In the genomic region with DNA sequence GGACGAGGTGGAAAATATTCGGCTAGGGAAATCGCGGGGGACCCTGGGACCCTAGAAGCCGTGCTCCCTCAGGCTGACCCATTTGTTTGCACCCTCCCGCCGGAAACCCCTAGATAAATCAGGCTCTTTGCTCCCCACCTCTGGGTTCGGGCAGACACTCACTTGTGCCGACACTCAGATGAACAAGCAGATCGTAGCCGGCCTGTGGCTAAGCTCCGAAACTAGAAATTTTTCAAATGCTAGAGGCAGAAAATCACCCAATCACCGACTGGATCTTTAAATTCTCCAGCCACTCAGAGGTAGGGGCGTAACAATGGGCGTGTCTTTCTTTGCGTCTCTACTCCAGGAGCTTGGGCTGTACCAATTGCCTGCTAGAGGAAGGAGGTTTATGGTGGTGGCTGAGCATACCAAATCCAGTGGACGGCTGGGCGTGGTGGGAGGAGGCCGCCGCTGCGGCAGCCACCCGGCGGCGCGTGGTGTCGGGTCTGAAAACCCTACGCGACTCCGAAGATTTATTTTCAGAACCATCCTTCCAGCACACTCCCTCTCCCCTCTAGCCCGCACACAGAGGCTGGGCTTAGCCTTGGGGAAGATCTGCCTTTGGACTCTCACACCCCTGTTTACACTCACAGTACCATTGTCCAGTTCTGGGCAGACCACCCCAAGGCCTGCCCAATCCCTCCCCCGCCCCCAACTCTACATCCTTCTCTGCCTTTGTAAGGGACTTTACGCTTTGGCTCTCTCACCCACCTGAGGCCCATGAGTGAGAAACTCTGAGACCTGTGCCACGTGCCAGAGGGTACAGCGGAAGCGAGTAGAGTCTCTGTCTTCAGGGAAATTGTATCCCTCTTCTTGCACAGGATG, we compare ENCODE assay signal across 1 cellular context.
TF ChIP-seq lines count a peak whose summit lies in the region.

Gene PIF1, minus strand, starts transcription at position 217 of the 864 bp plus-strand sequence. CDS start 1,312 bp downstream, outside the sequence.

TF ChIP-seq in HepG2, 621 proteins besides CTCF, POLR2A, EP300 and RAD21 (continued from another document and continues in another):
- TF ChIP-seq TAF15 (IDR thresholded peaks at IDR 0.05; ENCODE audit: low read depth, low read length, poor library complexity, severe bottlenecking) (no peak), ZNF850 (CRISPR knock-in tag; conservative IDR thresholded peaks at IDR 0.05) (no peak), ZNF468 (CRISPR knock-in tag; IDR thresholded peaks at IDR 0.05) (no peak), EEA1 (CRISPR knock-in tag; IDR thresholded peaks at IDR 0.05; ENCODE audit: borderline replicate concordance) (no peak; the same call in 1 of the 2 replicates), TBX3 (IDR thresholded peaks at IDR 0.05; ENCODE audit: borderline replicate concordance) (no peak), ELF3 (CRISPR knock-in tag; IDR thresholded peaks at IDR 0.05) (peak; percentile 16; the same call in 1 of the 2 replicates), BRD4 (CRISPR knock-in tag; IDR thresholded peaks at IDR 0.05) (0 out of 2 replicates have a peak, but pooled peaks have one; percentile 17), MTA1 (CRISPR knock-in tag; IDR thresholded peaks at IDR 0.05; ENCODE audit: borderline replicate concordance) (no peak; the same call in 1 of the 2 replicates), KDM5B (CRISPR knock-in tag; IDR thresholded peaks at IDR 0.05; ENCODE audit: borderline replicate concordance) (peak; percentile 50; the same call in 1 of the 2 replicates), ERF (CRISPR knock-in tag; IDR thresholded peaks at IDR 0.05) (peak; percentile 66; the same call in 1 of the 2 replicates), ZNF207 (IDR thresholded peaks at IDR 0.05; ENCODE audit: borderline replicate concordance) (no peak), PHB2 (IDR thresholded peaks at IDR 0.05; ENCODE audit: partially characterized antibody) (no peak), ZNF256 (CRISPR knock-in tag; conservative IDR thresholded peaks at IDR 0.05) (no peak), ZNF687 (CRISPR knock-in tag; IDR thresholded peaks at IDR 0.05) (peak; percentile 93), DR1 (CRISPR knock-in tag; IDR thresholded peaks at IDR 0.05) (no peak), RFXANK (CRISPR knock-in tag; IDR thresholded peaks at IDR 0.05) (no peak), ZNF329 (CRISPR knock-in tag; IDR thresholded peaks at IDR 0.05; ENCODE audit: low read depth) (no peak), PPARG (CRISPR knock-in tag; conservative IDR thresholded peaks at IDR 0.05) (0 out of 2 replicates have a peak, but pooled peaks have one; percentile 7), EED (CRISPR knock-in tag; IDR thresholded peaks at IDR 0.05) (no peak), CSRNP2 (CRISPR knock-in tag; conservative IDR thresholded peaks at IDR 0.05; ENCODE audit: low read depth) (no peak), PRDM4 (CRISPR knock-in tag; IDR thresholded peaks at IDR 0.05; ENCODE audit: borderline replicate concordance) (no peak), AHR (CRISPR knock-in tag; IDR thresholded peaks at IDR 0.05) (peak; percentile 55; the same call in 1 of the 2 replicates), CAMTA2 (CRISPR knock-in tag; IDR thresholded peaks at IDR 0.05; ENCODE audit: borderline replicate concordance) (no peak), SMAD9 (CRISPR knock-in tag; IDR thresholded peaks at IDR 0.05) (no peak), CHCHD3 (CRISPR knock-in tag; IDR thresholded peaks at IDR 0.05) (no peak), ZXDC (CRISPR knock-in tag; IDR thresholded peaks at IDR 0.05) (no peak), GATAD2A (CRISPR knock-in tag; IDR thresholded peaks at IDR 0.05) (peak; percentile 34; the same call in 1 of the 2 replicates), NCOA5 (CRISPR knock-in tag; IDR thresholded peaks at IDR 0.05) (no peak), NFE2 (CRISPR knock-in tag; IDR thresholded peaks at IDR 0.05) (no peak), YY1 (IDR thresholded peaks at IDR 0.05; ENCODE audit: insufficient read depth, insufficient replicate concordance, low read depth, low read length) (no peak), NFKBIZ (CRISPR knock-in tag; IDR thresholded peaks at IDR 0.05) (no peak), MYC (CRISPR knock-in tag; IDR thresholded peaks at IDR 0.05; ENCODE audit: borderline replicate concordance) (peak; percentile 90), ZFP41 (CRISPR knock-in tag; IDR thresholded peaks at IDR 0.05; ENCODE audit: borderline replicate concordance) (no peak), ZZZ3 (CRISPR knock-in tag; IDR thresholded peaks at IDR 0.05; ENCODE audit: borderline replicate concordance) (no peak; the same call in 1 of the 2 replicates), ZSCAN12 (CRISPR knock-in tag; IDR thresholded peaks at IDR 0.05) (no peak), SRSF1 (optimal IDR thresholded peaks at IDR 0.05; ENCODE audit: low read depth, low read length) (no peak), ZMYM3 (CRISPR knock-in tag; IDR thresholded peaks at IDR 0.05) (no peak), ZNF678 (CRISPR knock-in tag; IDR thresholded peaks at IDR 0.05) (no peak), ZNF552 (CRISPR knock-in tag; IDR thresholded peaks at IDR 0.05; ENCODE audit: borderline replicate concordance) (no peak), THRA (CRISPR knock-in tag; IDR thresholded peaks at IDR 0.05; ENCODE audit: borderline replicate concordance) (no peak), ZNF280B (CRISPR knock-in tag; IDR thresholded peaks at IDR 0.05; ENCODE audit: borderline replicate concordance) (0 out of 2 replicates have a peak, but pooled peaks have one; percentile 24)
- TF ChIP-seq, protein P1, sequence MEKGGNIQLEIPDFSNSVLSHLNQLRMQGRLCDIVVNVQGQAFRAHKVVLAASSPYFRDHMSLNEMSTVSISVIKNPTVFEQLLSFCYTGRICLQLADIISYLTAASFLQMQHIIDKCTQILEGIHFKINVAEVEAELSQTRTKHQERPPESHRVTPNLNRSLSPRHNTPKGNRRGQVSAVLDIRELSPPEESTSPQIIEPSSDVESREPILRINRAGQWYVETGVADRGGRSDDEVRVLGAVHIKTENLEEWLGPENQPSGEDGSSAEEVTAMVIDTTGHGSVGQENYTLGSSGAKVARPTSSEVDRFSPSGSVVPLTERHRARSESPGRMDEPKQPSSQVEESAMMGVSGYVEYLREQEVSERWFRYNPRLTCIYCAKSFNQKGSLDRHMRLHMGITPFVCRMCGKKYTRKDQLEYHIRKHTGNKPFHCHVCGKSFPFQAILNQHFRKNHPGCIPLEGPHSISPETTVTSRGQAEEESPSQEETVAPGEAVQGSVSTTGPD (CRISPR knock-in tag; IDR thresholded peaks at IDR 0.05), result peak; percentile 50; the same call in 1 of the 2 replicates
